1 cellular context compared by ENCODE assay signal in the genomic region with DNA sequence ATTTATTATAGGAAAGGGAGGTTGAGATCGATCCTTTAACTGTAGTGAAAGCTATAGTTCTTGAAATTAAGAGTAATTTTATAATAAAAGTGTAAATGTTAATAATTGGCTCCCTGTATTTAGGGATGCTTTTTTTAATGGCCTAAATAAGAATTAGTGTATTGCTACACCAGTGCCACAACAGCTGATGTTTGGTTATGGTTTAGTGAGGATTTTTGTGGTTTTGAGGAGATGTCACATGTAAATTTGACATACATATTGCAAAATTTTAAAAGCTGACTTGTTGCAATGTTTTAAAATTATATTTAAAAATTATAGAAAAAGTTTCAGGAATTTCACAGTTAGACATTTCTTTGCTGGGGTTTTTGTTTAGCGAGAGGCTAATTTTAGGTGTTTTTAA.
TF ChIP-seq lines count a peak whose summit lies in the region.

No MANE protein-coding gene starts in this region.

TF ChIP-seq in SK-N-SH treated with all-trans-retinoic acid at 6 μM for 48 hours, 23 proteins besides CTCF, POLR2A, EP300 and RAD21 (continued from another document):
- TF ChIP-seq, protein P1, sequence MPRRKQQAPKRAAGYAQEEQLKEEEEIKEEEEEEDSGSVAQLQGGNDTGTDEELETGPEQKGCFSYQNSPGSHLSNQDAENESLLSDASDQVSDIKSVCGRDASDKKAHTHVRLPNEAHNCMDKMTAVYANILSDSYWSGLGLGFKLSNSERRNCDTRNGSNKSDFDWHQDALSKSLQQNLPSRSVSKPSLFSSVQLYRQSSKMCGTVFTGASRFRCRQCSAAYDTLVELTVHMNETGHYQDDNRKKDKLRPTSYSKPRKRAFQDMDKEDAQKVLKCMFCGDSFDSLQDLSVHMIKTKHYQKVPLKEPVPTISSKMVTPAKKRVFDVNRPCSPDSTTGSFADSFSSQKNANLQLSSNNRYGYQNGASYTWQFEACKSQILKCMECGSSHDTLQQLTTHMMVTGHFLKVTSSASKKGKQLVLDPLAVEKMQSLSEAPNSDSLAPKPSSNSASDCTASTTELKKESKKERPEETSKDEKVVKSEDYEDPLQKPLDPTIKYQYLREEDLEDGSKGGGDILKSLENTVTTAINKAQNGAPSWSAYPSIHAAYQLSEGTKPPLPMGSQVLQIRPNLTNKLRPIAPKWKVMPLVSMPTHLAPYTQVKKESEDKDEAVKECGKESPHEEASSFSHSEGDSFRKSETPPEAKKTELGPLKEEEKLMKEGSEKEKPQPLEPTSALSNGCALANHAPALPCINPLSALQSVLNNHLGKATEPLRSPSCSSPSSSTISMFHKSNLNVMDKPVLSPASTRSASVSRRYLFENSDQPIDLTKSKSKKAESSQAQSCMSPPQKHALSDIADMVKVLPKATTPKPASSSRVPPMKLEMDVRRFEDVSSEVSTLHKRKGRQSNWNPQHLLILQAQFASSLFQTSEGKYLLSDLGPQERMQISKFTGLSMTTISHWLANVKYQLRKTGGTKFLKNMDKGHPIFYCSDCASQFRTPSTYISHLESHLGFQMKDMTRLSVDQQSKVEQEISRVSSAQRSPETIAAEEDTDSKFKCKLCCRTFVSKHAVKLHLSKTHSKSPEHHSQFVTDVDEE (CRISPR knock-in tag; IDR thresholded peaks at IDR 0.05), result no peak
- TF ChIP-seq ZNF8 (CRISPR knock-in tag; IDR thresholded peaks at IDR 0.05), result no peak
- no peak for TF ChIP-seq GLIS3 (CRISPR knock-in tag; IDR thresholded peaks at IDR 0.05)
- no peak for TF ChIP-seq ZC3H10 (CRISPR knock-in tag; IDR thresholded peaks at IDR 0.05)
- no peak for TF ChIP-seq ZFP3 (CRISPR knock-in tag; IDR thresholded peaks at IDR 0.05)
- TF ChIP-seq PPARA (CRISPR knock-in tag; IDR thresholded peaks at IDR 0.05; ENCODE audit: borderline replicate concordance), result no peak
- TF ChIP-seq ZNF565 (CRISPR knock-in tag; conservative IDR thresholded peaks at IDR 0.05; ENCODE audit: low read depth), result no peak
